In the genomic region with DNA sequence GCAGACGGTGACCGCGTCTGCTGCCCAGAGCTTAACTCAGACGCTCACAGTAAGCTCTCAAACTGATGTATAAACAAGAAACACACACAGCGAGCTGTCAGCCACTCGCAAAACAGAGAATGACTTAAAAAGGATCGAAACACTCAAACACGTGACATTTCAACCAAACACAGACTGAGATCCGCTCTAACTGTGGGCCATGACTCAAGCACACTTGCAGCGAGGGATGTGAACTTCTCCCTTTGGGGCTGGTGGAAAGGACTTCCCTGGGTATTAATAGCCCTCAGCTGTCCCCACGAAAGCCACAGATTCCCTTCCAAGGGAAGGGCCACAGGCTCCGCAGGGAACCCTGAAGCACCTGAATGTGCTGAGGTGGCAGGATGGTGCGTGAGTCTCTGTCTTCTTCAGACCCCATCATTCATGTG, we compare ENCODE assay signal across 8 cellular contexts. TPM values are rescaled to one million over a fixed set of nuclear protein-coding genes. Genes with fewer than 3 reads are reported as not detected.
A peak's percentile ranks its signal among the peaks of the same experiment; 100 is the strongest.
DNase-seq lines count a peak whose midpoint lies in the region; ATAC-seq and TF ChIP-seq lines count a peak whose summit lies in the region.

No MANE protein-coding gene starts in this region.

- H3K36me3 Mint-ChIP-seq in activated CD4-positive, alpha-beta memory T cell treated with anti-CD3 and anti-CD28 coated beads for 36 hours: peaks cover 11% of the 10 kb centered on the region
- H3K36me3 Mint-ChIP-seq in natural killer cell: no peaks in the 10 kb centered on the region

- peaks cover 84% of the 10 kb centered on the region for H3K4me1 Mint-ChIP-seq in activated CD4-positive, alpha-beta memory T cell treated with anti-CD3 and anti-CD28 coated beads for 36 hours (ENCODE audit: low read depth)
- H3K4me1 Mint-ChIP-seq in natural killer cell: peaks cover 76 to 88% of the 10 kb centered on the region in 2 donors

- DNase-seq in activated CD4-positive, alpha-beta memory T cell treated with anti-CD3 and anti-CD28 coated beads for 36 hours: peak; percentile 73
- DNase-seq in natural killer cell (no peak), NCI-H1417 treated with DMSO at 0.1 percent for 48 hours (lab: John Stamatoyannopoulos, UW) (no peak), OCI-M1 (lab: John Stamatoyannopoulos, UW) (no peak), NCI-H2196 treated with DMSO at 0.1 percent for 48 hours (lab: John Stamatoyannopoulos, UW; ENCODE audit: unreplicated experiment) (no peak)

- POLR2A ChIA-PET in activated CD4-positive, alpha-beta memory T cell treated with anti-CD3 and anti-CD28 coated beads for 36 hours (lab: Charles Lee): interaction anchor here (1.0 to 2.4 kb wide), 4 partner anchors 11 to 39 kb away, joined by 3 to 9 read pairs (median 6); no protein-coding TSS in a partner anchor

- no peaks in the 10 kb centered on the region for H3K9me3 Mint-ChIP-seq in activated CD4-positive, alpha-beta memory T cell treated with anti-CD3 and anti-CD28 coated beads for 36 hours
- no peaks in the 10 kb centered on the region for H3K9me3 Mint-ChIP-seq in natural killer cell

- ATAC-seq in GM18858 (IDR thresholded peaks at IDR 0.05; ENCODE audit: unreplicated experiment) (peak; percentile 82), HG02885 (IDR thresholded peaks at IDR 0.05; ENCODE audit: poor library complexity, unreplicated experiment) (peak; percentile 71), natural killer cell (peak; percentile 46 to 71 (median 46)), HG03139 (IDR thresholded peaks at IDR 0.05; ENCODE audit: unreplicated experiment) (no peak)

- peak overlapping the region; percentile 35 for H3K4me3 Mint-ChIP-seq in activated CD4-positive, alpha-beta memory T cell treated with anti-CD3 and anti-CD28 coated beads for 36 hours
- H3K4me3 Mint-ChIP-seq in natural killer cell: peak overlapping the region; percentile 43

- H3K27me3 Mint-ChIP-seq in activated CD4-positive, alpha-beta memory T cell treated with anti-CD3 and anti-CD28 coated beads for 36 hours: no peaks in the 10 kb centered on the region
- no peaks in the 10 kb centered on the region for H3K27me3 Mint-ChIP-seq in natural killer cell (ENCODE audit: low read depth in 2 of 2)

- CTCF ChIA-PET in activated CD4-positive, alpha-beta memory T cell treated with anti-CD3 and anti-CD28 coated beads for 36 hours (lab: Charles Lee): interaction anchor here (1.0 to 2.7 kb wide), 6 partner anchors 10 to 65 kb away, joined by 3 to 12 read pairs (median 4); no protein-coding TSS in a partner anchor

- peak overlapping the region; percentile 83 for H3K27ac Mint-ChIP-seq in activated CD4-positive, alpha-beta memory T cell treated with anti-CD3 and anti-CD28 coated beads for 36 hours
- H3K27ac Mint-ChIP-seq in natural killer cell: peak overlapping the region; percentile 96 to 98

- TF ChIP-seq CTCF in natural killer cell (IDR thresholded peaks at IDR 0.05): no peak

- intact Hi-C loops in activated CD4-positive, alpha-beta memory T cell treated with anti-CD3 and anti-CD28 coated beads for 36 hours (cut with micrococcal nuclease): loop anchor here (1.0 to 2.0 kb wide), 2 partner anchors 10 to 16 kb away; no protein-coding TSS in a partner anchor
- intact Hi-C loops in natural killer cell (cut with micrococcal nuclease): no loop called here

RNA-seq across cellular contexts. Expression of a gene that starts 29.1 kb away (rescaled TPM):
- 10 to 100 TPM; 73.0 to 74.7 TPM for total RNA-seq in activated CD4-positive, alpha-beta memory T cell treated with anti-CD3 and anti-CD28 coated beads for 36 hours
- total RNA-seq in natural killer cell: 100 to 1,000 TPM; 432 to 516 (median 438) TPM

Comparison
In these comparisons a context has a peak if more than half of its experiments do, and no peak if none do; other contexts are left out.
1. RNA of a gene that starts 29.1 kb away (total RNA-seq): 432 to 516 TPM in natural killer cell; 73.0 to 74.7 TPM in activated CD4-positive, alpha-beta memory T cell treated with anti-CD3 and anti-CD28 coated beads for 36 hours; every median in the first group is over 4 times any median in the second.